35 cellular contexts compared by ENCODE assay signal in the genomic region with DNA sequence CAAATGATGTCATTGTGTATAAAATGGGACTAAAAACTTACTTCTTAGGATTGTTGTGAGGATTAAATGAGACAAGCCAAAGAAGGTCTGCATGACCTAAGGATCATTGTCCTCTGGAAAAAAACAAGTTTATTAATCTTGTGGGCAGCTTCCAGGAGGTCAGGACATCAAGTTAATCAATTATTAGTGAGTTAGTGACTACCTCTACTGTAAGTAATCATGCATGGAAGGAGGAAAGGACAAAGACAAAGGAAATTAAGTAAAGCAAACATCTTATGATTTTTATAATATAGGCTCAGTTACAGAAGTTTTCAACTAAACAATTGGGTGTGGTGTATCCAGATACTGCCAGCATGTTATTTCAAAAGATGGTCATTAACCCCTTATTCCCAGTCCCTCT.
"Had no signal": no experiment of that assay in that cellular context is flagged by ENCODE, and none has a peak within 500 bp of the region (broad histone marks: within the 10 kb centered on the region; RNA-seq: fewer than 3 reads in every experiment).

No MANE protein-coding gene starts in this region.

- DNase-seq: activated B cell treated with CpG ODN at 0.5 μM for 24 hours; activated CD4-positive, alpha-beta memory T cell treated with anti-CD3 and anti-CD28 coated beads for 36 hours; activated CD4-positive, alpha-beta T cell treated with anti-CD3 and anti-CD28 coated beads for 4 hours; activated CD4-positive, alpha-beta T cell treated with anti-CD3 and anti-CD28 coated beads, Interleukin-2, amount 10 ng/mL, durations not matched to agents 24 days and 14 days; activated CD4-positive, alpha-beta T cell treated with anti-CD3 and anti-CD28 coated beads, Interleukin-2, amount 50 U/mL, for 1 hour; activated CD4-positive, alpha-beta T cell treated with anti-CD3 and anti-CD28 coated beads, Interleukin-2, amount 50 U/mL, for 4 hours; activated CD4-positive, CD25-positive, alpha-beta regulatory T cell treated with anti-CD3 and anti-CD28 coated beads, Interleukin-2, amount 50 U/mL, for 72 hours; activated CD8-positive, alpha-beta memory T cell treated with anti-CD3 and anti-CD28 coated beads, Interleukin-2, amount 50 U/mL, for 4 hours; activated CD8-positive, alpha-beta T cell treated with anti-CD3 and anti-CD28 coated beads for 36 hours; activated effector memory CD4-positive, alpha-beta T cell treated with anti-CD3 and anti-CD28 coated beads, Interleukin-2, amount 50 U/mL, for 16 hours; activated gamma-delta T cell treated with Interleukin-2 at 50 U/mL for 16 hours; activated naive CD4-positive, alpha-beta T cell; activated naive CD4-positive, alpha-beta T cell treated with anti-CD3 and anti-CD28 coated beads for 36 hours; activated naive CD4-positive, alpha-beta T cell treated with anti-CD3 and anti-CD28 coated beads, Interleukin-2, amount 50 U/mL, for 16 hours; activated naive CD8-positive, alpha-beta T cell treated with anti-CD3 and anti-CD28 coated beads for 36 hours; activated T-cell treated with anti-CD3 and anti-CD28 coated beads for 4 hours; activated T-cell treated with anti-CD3 and anti-CD28 coated beads, Interleukin-2, amount 50 U/mL, for 1 hour; activated T-cell treated with anti-CD3 and anti-CD28 coated beads, Interleukin-2, amount 50 U/mL, for 4 hours; activated T-cell treated with anti-CD3 and anti-CD28 coated beads, Interleukin-2, amount 50 U/mL, for 72 hours; adrenal gland; amniotic stem cell; aorta; body of pancreas; brain microvascular endothelial cell; central memory CD4-positive, alpha-beta T cell; T-helper 1 cell; T-helper 2 cell; T-helper 9 cell had no signal

- H3K36me3 ChIP-seq: adrenal gland, brain microvascular endothelial cell, breast epithelium had no signal

- H3K27ac Mint-ChIP-seq: activated B cell treated with CpG ODN at 0.5 μM for 24 hours; activated CD4-positive, alpha-beta memory T cell treated with anti-CD3 and anti-CD28 coated beads for 36 hours; activated CD4-positive, alpha-beta T cell treated with anti-CD3 and anti-CD28 coated beads, Interleukin-2, amount 10 ng/mL, durations not matched to agents 24 days and 14 days; activated CD8-positive, alpha-beta T cell treated with anti-CD3 and anti-CD28 coated beads for 36 hours; activated naive CD4-positive, alpha-beta T cell treated with anti-CD3 and anti-CD28 coated beads for 36 hours; activated naive CD4-positive, alpha-beta T cell treated with anti-CD3 and anti-CD28 coated beads, Interleukin-2, amount 50 U/mL, for 72 hours; activated naive CD8-positive, alpha-beta T cell treated with anti-CD3 and anti-CD28 coated beads for 36 hours; activated T-cell treated with anti-CD3 and anti-CD28 coated beads, Interleukin-2, amount 50 U/mL, for 72 hours; activated T-helper 1 cell treated with anti-CD3 and anti-CD28 coated beads, Interleukin-12 subunit alpha, Interleukin-12 subunit beta, Interleukin-2, Interleukin-4 antibody, amounts not matched to agents 30 ng/mL and 10 ng/mL and 1 ng/mL, durations not matched to agents 14 hours and 24 hours and 36 hours; activated T-helper 17 cell treated with anti-CD3 and anti-CD28 coated beads, Interleukin-2, amount 50 U/mL, for 72 hours; T-helper 1 cell treated with Interleukin-12 subunit alpha and Interleukin-12 subunit beta and Interleukin-4 antibody, amounts not matched to agents 30 μg/mL and 1 μg/mL, for 36 hours; T-helper 2 cell treated with Interferon-gamma antibody and Interleukin-4, amounts not matched to agents 5 μg/mL and 100 μg/mL, for 36 hours had no signal

- H3K4me3 Mint-ChIP-seq: activated B cell treated with CpG ODN at 0.5 μM for 24 hours; activated CD4-positive, alpha-beta memory T cell treated with anti-CD3 and anti-CD28 coated beads for 36 hours; activated CD4-positive, alpha-beta T cell treated with anti-CD3 and anti-CD28 coated beads, Interleukin-2, amount 10 ng/mL, durations not matched to agents 24 days and 14 days; activated CD8-positive, alpha-beta T cell treated with anti-CD3 and anti-CD28 coated beads for 36 hours; activated naive CD4-positive, alpha-beta T cell treated with anti-CD3 and anti-CD28 coated beads for 36 hours; activated naive CD8-positive, alpha-beta T cell treated with anti-CD3 and anti-CD28 coated beads for 36 hours; activated T-cell treated with anti-CD3 and anti-CD28 coated beads, Interleukin-2, amount 50 U/mL, for 4 hours; activated T-cell treated with anti-CD3 and anti-CD28 coated beads, Interleukin-2, amount 50 U/mL, for 72 hours; activated T-helper 1 cell treated with anti-CD3 and anti-CD28 coated beads, Interleukin-12 subunit alpha, Interleukin-12 subunit beta, Interleukin-2, Interleukin-4 antibody, amounts not matched to agents 30 ng/mL and 10 ng/mL and 1 ng/mL, durations not matched to agents 14 hours and 24 hours and 36 hours; activated T-helper 17 cell treated with anti-CD3 and anti-CD28 coated beads, Interleukin-2, amount 50 U/mL, for 72 hours; T-helper 1 cell treated with Interleukin-12 subunit alpha and Interleukin-12 subunit beta and Interleukin-4 antibody, amounts not matched to agents 30 μg/mL and 1 μg/mL, for 36 hours; T-helper 2 cell treated with Interferon-gamma antibody and Interleukin-4, amounts not matched to agents 5 μg/mL and 100 μg/mL, for 36 hours had no signal

- H3K4me3 ChIP-seq: adrenal gland, body of pancreas, breast epithelium had no signal

- ATAC-seq: activated CD8-positive, alpha-beta T cell treated with anti-CD3 and anti-CD28 coated beads for 36 hours; activated naive CD4-positive, alpha-beta T cell treated with anti-CD3 and anti-CD28 coated beads, Interleukin-2, amount 50 U/mL, for 72 hours; activated T-cell treated with anti-CD3 and anti-CD28 coated beads, Interleukin-2, amount 50 U/mL, for 4 hours; activated T-cell treated with anti-CD3 and anti-CD28 coated beads, Interleukin-2, amount 50 U/mL, for 72 hours; activated T-helper 17 cell treated with anti-CD3 and anti-CD28 coated beads, Interleukin-2, amount 50 U/mL, for 72 hours; body of pancreas had no signal

- H3K27ac ChIP-seq: adrenal gland, body of pancreas, brain microvascular endothelial cell, breast epithelium, VCaP had no signal

- H3K9me3 ChIP-seq: adrenal gland, body of pancreas, breast epithelium had no signal

- H3K4me1 Mint-ChIP-seq: activated B cell treated with CpG ODN at 0.5 μM for 24 hours; activated T-helper 17 cell treated with anti-CD3 and anti-CD28 coated beads, Interleukin-2, amount 50 U/mL, for 72 hours had no signal

- H3K4me1 ChIP-seq: adrenal gland, body of pancreas, breast epithelium had no signal

- H3K9me3 Mint-ChIP-seq: activated B cell treated with CpG ODN at 0.5 μM for 24 hours; activated CD4-positive, alpha-beta memory T cell treated with anti-CD3 and anti-CD28 coated beads for 36 hours; activated CD4-positive, alpha-beta T cell treated with anti-CD3 and anti-CD28 coated beads, Interleukin-2, amount 10 ng/mL, durations not matched to agents 24 days and 14 days; activated CD8-positive, alpha-beta T cell treated with anti-CD3 and anti-CD28 coated beads for 36 hours; activated naive CD4-positive, alpha-beta T cell treated with anti-CD3 and anti-CD28 coated beads for 36 hours; activated naive CD4-positive, alpha-beta T cell treated with anti-CD3 and anti-CD28 coated beads, Interleukin-2, amount 50 U/mL, for 72 hours; activated naive CD8-positive, alpha-beta T cell treated with anti-CD3 and anti-CD28 coated beads for 36 hours; activated T-cell treated with anti-CD3 and anti-CD28 coated beads, Interleukin-2, amount 50 U/mL, for 4 hours; activated T-helper 1 cell treated with anti-CD3 and anti-CD28 coated beads, Interleukin-12 subunit alpha, Interleukin-12 subunit beta, Interleukin-2, Interleukin-4 antibody, amounts not matched to agents 30 ng/mL and 10 ng/mL and 1 ng/mL, durations not matched to agents 14 hours and 24 hours and 36 hours; activated T-helper 17 cell treated with anti-CD3 and anti-CD28 coated beads, Interleukin-2, amount 50 U/mL, for 72 hours; T-helper 1 cell treated with Interleukin-12 subunit alpha and Interleukin-12 subunit beta and Interleukin-4 antibody, amounts not matched to agents 30 μg/mL and 1 μg/mL, for 36 hours; T-helper 2 cell treated with Interferon-gamma antibody and Interleukin-4, amounts not matched to agents 5 μg/mL and 100 μg/mL, for 36 hours had no signal

- H3K36me3 Mint-ChIP-seq: activated CD4-positive, alpha-beta memory T cell treated with anti-CD3 and anti-CD28 coated beads for 36 hours; activated naive CD4-positive, alpha-beta T cell treated with anti-CD3 and anti-CD28 coated beads, Interleukin-2, amount 50 U/mL, for 72 hours; activated naive CD8-positive, alpha-beta T cell treated with anti-CD3 and anti-CD28 coated beads for 36 hours had no signal
